ENCODE assay signal across 26 cellular contexts in the genomic region with DNA sequence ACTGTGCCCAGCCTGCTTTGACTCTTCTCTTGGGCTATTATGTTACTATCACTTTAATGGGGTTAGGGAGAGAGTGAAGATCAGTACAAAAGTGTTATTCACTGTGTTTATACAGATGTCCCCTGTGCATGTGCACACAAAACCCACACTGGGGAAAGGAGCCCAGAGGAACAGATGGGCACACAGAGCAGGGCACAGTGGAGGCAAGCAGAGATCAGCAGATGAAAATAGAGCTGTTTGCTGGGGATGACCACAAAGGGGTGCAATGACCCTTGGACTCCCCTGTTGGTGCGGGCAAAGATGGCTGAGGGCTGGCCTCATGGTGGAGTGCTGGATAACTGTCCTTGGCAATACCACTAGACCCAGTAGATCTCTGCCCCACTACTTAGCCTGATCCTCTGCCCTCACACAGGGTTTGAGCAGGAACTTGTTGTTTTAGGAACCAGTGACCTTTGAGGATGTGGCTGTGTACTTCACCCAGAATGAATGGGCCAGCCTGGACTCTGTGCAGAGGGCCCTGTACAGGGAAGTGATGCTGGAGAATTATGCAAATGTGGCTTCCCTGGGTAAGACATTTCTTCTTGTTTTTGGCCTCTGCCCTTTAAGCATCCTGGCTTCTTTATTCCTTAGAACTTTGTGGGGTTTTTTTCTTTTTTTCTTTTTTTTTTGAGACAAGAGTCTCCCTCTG.
"Had no signal": no experiment of that assay in that cellular context is flagged by ENCODE, and none has a peak within 500 bp of the region (broad histone marks: within the 10 kb centered on the region; RNA-seq: fewer than 3 reads in every experiment).

No MANE protein-coding gene starts in this region.

- ATAC-seq: activated CD8-positive, alpha-beta T cell treated with anti-CD3 and anti-CD28 coated beads, Interleukin-2, amount 10 ng/mL, durations not matched to agents 7 days and 5 days; WTC11 had no signal

- H3K4me1 ChIP-seq: breast epithelium, SJCRH30 had no signal

- H3K4me2 ChIP-seq: KMS-11, SK-N-SH had no signal

- H3K9me3 ChIP-seq: adrenal gland, breast epithelium, Peyer's patch, SJCRH30, SK-N-SH had no signal

- DNase-seq: activated CD4-positive, alpha-beta T cell treated with anti-CD3 and anti-CD28 coated beads for 48 hours; activated CD4-positive, alpha-beta T cell treated with anti-CD3 and anti-CD28 coated beads, Interleukin-2, amount 50 U/mL, for 4 hours; activated CD4-positive, CD25-positive, alpha-beta regulatory T cell treated with anti-CD3 and anti-CD28 coated beads, Interleukin-2, amount 50 U/mL, for 72 hours; activated CD8-positive, alpha-beta memory T cell treated with anti-CD3 and anti-CD28 coated beads, Interleukin-2, amount 50 U/mL, for 48 hours; activated CD8-positive, alpha-beta T cell treated with anti-CD3 and anti-CD28 coated beads, Interleukin-2, amount 10 ng/mL, durations not matched to agents 7 days and 5 days; activated naive CD4-positive, alpha-beta T cell treated with anti-CD3 and anti-CD28 coated beads, Interleukin-2, amount 50 U/mL, for 16 hours; activated naive CD8-positive, alpha-beta T cell treated with anti-CD3 and anti-CD28 coated beads, Interleukin-2, amount 10 ng/mL, durations not matched to agents 7 days and 5 days; activated T-cell treated with anti-CD3 and anti-CD28 coated beads, Interleukin-2, amount 50 U/mL, for 1 hour; adrenal gland; aorta; central memory CD4-positive, alpha-beta T cell; MV-4-11; NCI-H1092 treated with DMSO at 0.1 percent for 48 hours; NCI-H1436; NCI-H1694 treated with DMSO at 0.1 percent for 48 hours; NCI-H2029 treated with DMSO at 0.1 percent for 48 hours; NCI-H510A treated with DMSO at 0.1 percent for 48 hours; Peyer's patch; Right ventricle myocardium superior; SJCRH30; SK-N-SH; SW 1271 had no signal

- H3K27me3 ChIP-seq: adrenal gland, breast epithelium, Peyer's patch, SJCRH30 had no signal

- H3K36me3 ChIP-seq: adrenal gland, breast epithelium, SJCRH30 had no signal

- H3K9ac ChIP-seq: KMS-11, SK-N-SH had no signal

- H3K27ac ChIP-seq: adrenal gland, breast epithelium, KMS-11, Peyer's patch, RWPE1, SJCRH30 had no signal

- H3K4me3 ChIP-seq: adrenal gland, breast epithelium, Peyer's patch, SJCRH30 had no signal
